ENCODE assay signal across 1 cellular context in the genomic region with DNA sequence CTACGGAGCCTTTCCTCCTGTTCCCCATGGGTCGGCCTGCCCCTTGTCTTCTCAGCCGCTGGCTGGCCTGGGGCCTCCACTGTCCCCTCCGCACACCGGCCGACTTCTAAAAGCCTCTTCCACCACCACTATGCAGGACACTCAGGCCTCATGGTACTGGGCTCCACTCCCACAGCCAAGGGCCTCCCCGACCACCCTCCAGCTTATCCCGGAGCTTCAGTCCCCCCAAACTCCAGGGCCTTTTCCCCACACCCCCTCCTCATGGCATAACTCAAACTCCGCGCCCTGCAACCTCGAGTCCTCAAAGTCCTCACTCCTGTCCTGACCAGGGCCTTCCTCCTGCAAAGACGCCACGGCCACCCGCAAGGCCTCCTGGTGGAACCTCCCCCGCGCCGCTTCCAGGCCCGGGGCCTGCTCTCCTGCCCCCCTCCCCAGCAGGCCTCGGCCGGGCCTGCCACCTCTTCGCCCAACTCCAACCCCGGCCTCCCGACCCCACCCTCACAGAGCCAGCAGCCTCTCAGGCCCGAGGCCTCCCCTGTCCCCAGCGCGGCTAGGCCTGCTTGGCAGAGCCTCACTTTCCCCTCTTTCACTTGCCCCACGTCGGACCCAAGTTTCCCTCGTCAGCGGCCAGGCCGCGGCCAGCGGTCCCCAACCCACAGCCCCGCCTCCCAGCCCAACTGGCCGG.
TF ChIP-seq lines count a peak whose summit lies in the region.

No MANE protein-coding gene starts in this region.

TF ChIP-seq in GM12878, 131 proteins besides CTCF, POLR2A, EP300 and RAD21:
- TF ChIP-seq, protein P1, sequence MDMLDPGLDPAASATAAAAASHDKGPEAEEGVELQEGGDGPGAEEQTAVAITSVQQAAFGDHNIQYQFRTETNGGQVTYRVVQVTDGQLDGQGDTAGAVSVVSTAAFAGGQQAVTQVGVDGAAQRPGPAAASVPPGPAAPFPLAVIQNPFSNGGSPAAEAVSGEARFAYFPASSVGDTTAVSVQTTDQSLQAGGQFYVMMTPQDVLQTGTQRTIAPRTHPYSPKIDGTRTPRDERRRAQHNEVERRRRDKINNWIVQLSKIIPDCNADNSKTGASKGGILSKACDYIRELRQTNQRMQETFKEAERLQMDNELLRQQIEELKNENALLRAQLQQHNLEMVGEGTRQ (IDR thresholded peaks at IDR 0.05; ENCODE audit: borderline replicate concordance, low read depth, low read length), result no peak
- TF ChIP-seq, protein P2, sequence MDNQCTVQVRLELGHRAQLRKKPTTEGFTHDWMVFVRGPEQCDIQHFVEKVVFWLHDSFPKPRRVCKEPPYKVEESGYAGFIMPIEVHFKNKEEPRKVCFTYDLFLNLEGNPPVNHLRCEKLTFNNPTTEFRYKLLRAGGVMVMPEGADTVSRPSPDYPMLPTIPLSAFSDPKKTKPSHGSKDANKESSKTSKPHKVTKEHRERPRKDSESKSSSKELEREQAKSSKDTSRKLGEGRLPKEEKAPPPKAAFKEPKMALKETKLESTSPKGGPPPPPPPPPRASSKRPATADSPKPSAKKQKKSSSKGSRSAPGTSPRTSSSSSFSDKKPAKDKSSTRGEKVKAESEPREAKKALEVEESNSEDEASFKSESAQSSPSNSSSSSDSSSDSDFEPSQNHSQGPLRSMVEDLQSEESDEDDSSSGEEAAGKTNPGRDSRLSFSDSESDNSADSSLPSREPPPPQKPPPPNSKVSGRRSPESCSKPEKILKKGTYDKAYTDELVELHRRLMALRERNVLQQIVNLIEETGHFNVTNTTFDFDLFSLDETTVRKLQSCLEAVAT (IDR thresholded peaks at IDR 0.05), result peak; percentile 96
- TF ChIP-seq SIN3A (IDR thresholded peaks at IDR 0.05; ENCODE audit: low read depth, low read length) (0 out of 2 replicates have a peak, but pooled peaks have one; percentile 10), PKNOX1 (IDR thresholded peaks at IDR 0.05) (no peak)
